Comparison of ENCODE assay signal across 1 cellular context in genomic region chr4:153341575-153342090, GRCh38.
A peak's percentile ranks its signal among the peaks of the same experiment; 100 is the strongest.
TF ChIP-seq lines count a peak whose summit lies in the region.

No MANE protein-coding gene starts in this region.

TF ChIP-seq in K562, 482 proteins besides CTCF, POLR2A, EP300 and RAD21 (continued from another document and continues in another):
- TF ChIP-seq ZBTB5 (IDR thresholded peaks at IDR 0.05) (no peak), GATA2 (CRISPR knock-in tag; IDR thresholded peaks at IDR 0.05) (no peak), SOX6 (IDR thresholded peaks at IDR 0.05) (peak; percentile 25; the same call in 1 of the 2 replicates), EP400 (IDR thresholded peaks at IDR 0.05) (no peak), TCFL5 (CRISPR knock-in tag; conservative IDR thresholded peaks at IDR 0.05) (no peak), YBX1 (IDR thresholded peaks at IDR 0.05) (no peak), SMARCE1 (IDR thresholded peaks at IDR 0.05) (peak; percentile 83; the same call in 1 of the 2 replicates), NEUROD1 (IDR thresholded peaks at IDR 0.05; ENCODE audit: borderline replicate concordance, low read depth, low read length, partially characterized antibody) (no peak), SRSF3 (IDR thresholded peaks at IDR 0.05; ENCODE audit: insufficient read depth, low read length) (no peak), HDAC6 (IDR thresholded peaks at IDR 0.05; ENCODE audit: low read depth, low read length) (no peak), NONO (IDR thresholded peaks at IDR 0.05; ENCODE audit: low read depth in 2 of 2, low read length in 1 of 2) (no peak), ZNF239 (CRISPR knock-in tag; IDR thresholded peaks at IDR 0.05) (no peak), MEIS2 (IDR thresholded peaks at IDR 0.05; ENCODE audit: partially characterized antibody) (peak; percentile 69), ZNF764 (CRISPR knock-in tag; IDR thresholded peaks at IDR 0.05; ENCODE audit: low read depth) (no peak), SNRNP70 (optimal IDR thresholded peaks at IDR 0.05; ENCODE audit: low read depth, low read length) (no peak), RBM15 (IDR thresholded peaks at IDR 0.05; ENCODE audit: insufficient read depth, low read length) (no peak), TCF7 (IDR thresholded peaks at IDR 0.05; ENCODE audit: borderline replicate concordance) (no peak), ZNF785 (CRISPR knock-in tag; IDR thresholded peaks at IDR 0.05) (no peak), SRF (CRISPR knock-in tag; IDR thresholded peaks at IDR 0.05) (peak in 1 of 2 experiments; percentile 48; a peak in 1 of 4 replicates), SIX5 (IDR thresholded peaks at IDR 0.05; ENCODE audit: borderline replicate concordance in 1 of 2, insufficient read depth in 1 of 2, low read depth in 1 of 2, low read length in 2 of 2) (no peak), MCM3 (IDR thresholded peaks at IDR 0.05) (no peak), ZNF699 (CRISPR knock-in tag; IDR thresholded peaks at IDR 0.05; ENCODE audit: insufficient replicate concordance) (no peak), SMARCA4 (IDR thresholded peaks at IDR 0.05) (peak; percentile 78), BHLHE40 (IDR thresholded peaks at IDR 0.05; ENCODE audit: low read length) (no peak), HDAC3 (IDR thresholded peaks at IDR 0.05; ENCODE audit: borderline replicate concordance, partially characterized antibody) (no peak), DMBX1 (CRISPR knock-in tag; IDR thresholded peaks at IDR 0.05; ENCODE audit: borderline replicate concordance) (no peak), MAFG (tag; conservative IDR thresholded peaks at IDR 0.05) (no peak), JUN (IDR thresholded peaks at IDR 0.05; ENCODE audit: borderline replicate concordance, low read depth, low read length) (peak; percentile 76), JUN (CRISPR knock-in tag; IDR thresholded peaks at IDR 0.05; ENCODE audit: borderline replicate concordance) (no peak), BMI1 (IDR thresholded peaks at IDR 0.05; ENCODE audit: low read length) (no peak), SFPQ (IDR thresholded peaks at IDR 0.05; ENCODE audit: low read depth, low read length) (no peak), ZNF766 (CRISPR knock-in tag; conservative IDR thresholded peaks at IDR 0.05) (0 out of 2 replicates have a peak, but pooled peaks have one; percentile 61), ZNF12 (CRISPR knock-in tag; IDR thresholded peaks at IDR 0.05) (no peak), PHF8 (IDR thresholded peaks at IDR 0.05; ENCODE audit: borderline replicate concordance, low read length) (no peak), TAF15 (IDR thresholded peaks at IDR 0.05; ENCODE audit: low read depth, low read length) (no peak), MYC (IDR thresholded peaks at IDR 0.05; ENCODE audit: low read depth, low read length) (no peak), MYC (CRISPR knock-in tag; IDR thresholded peaks at IDR 0.05; ENCODE audit: borderline replicate concordance, low read depth) (no peak), CREBBP (IDR thresholded peaks at IDR 0.05; ENCODE audit: low read depth, low read length) (no peak), BRD4 (IDR thresholded peaks at IDR 0.05) (no peak), ZNF830 (CRISPR knock-in tag; IDR thresholded peaks at IDR 0.05) (no peak), CBX8 (IDR thresholded peaks at IDR 0.05; ENCODE audit: borderline replicate concordance, extremely low read depth, low read depth, low read length, poor library complexity, severe bottlenecking) (no peak), ZEB2 (IDR thresholded peaks at IDR 0.05) (0 out of 2 replicates have a peak, but pooled peaks have one; percentile 16), LCOR (CRISPR knock-in tag; IDR thresholded peaks at IDR 0.05) (peak; percentile 31; the same call in 1 of the 2 replicates), NCOA1 (IDR thresholded peaks at IDR 0.05; ENCODE audit: low read depth) (0 out of 2 replicates have a peak, but pooled peaks have one; percentile 47), MTA3 (IDR thresholded peaks at IDR 0.05; ENCODE audit: borderline replicate concordance) (peak; percentile 60; the same call in 1 of the 2 replicates), ARID1B (IDR thresholded peaks at IDR 0.05) (peak; percentile 65; the same call in 1 of the 2 replicates), MYNN (IDR thresholded peaks at IDR 0.05) (no peak), MYNN (CRISPR knock-in tag; IDR thresholded peaks at IDR 0.05) (no peak), ZNF431 (CRISPR knock-in tag; IDR thresholded peaks at IDR 0.05) (no peak), ZNF175 (CRISPR knock-in tag; IDR thresholded peaks at IDR 0.05; ENCODE audit: low read depth) (peak; percentile 80), LEF1 (IDR thresholded peaks at IDR 0.05) (peak; percentile 26; the same call in 1 of the 2 replicates), ZNF778 (CRISPR knock-in tag; IDR thresholded peaks at IDR 0.05) (no peak), NFE2 (IDR thresholded peaks at IDR 0.05; ENCODE audit: low read depth) (no peak), ARHGAP35 (IDR thresholded peaks at IDR 0.05; ENCODE audit: partially characterized antibody) (no peak), SNIP1 (IDR thresholded peaks at IDR 0.05; ENCODE audit: low read depth) (no peak), CREB1 (IDR thresholded peaks at IDR 0.05) (peak; percentile 80), CREB1 (CRISPR knock-in tag; IDR thresholded peaks at IDR 0.05) (peak; percentile 76), ETV5 (CRISPR knock-in tag; IDR thresholded peaks at IDR 0.05; ENCODE audit: low read depth) (0 out of 2 replicates have a peak, but pooled peaks have one; percentile 52), FIP1L1 (IDR thresholded peaks at IDR 0.05; ENCODE audit: low read depth, low read length, poor library complexity, severe bottlenecking) (no peak), TOE1 (IDR thresholded peaks at IDR 0.05; ENCODE audit: borderline replicate concordance) (no peak), TOE1 (CRISPR knock-in tag; IDR thresholded peaks at IDR 0.05; ENCODE audit: borderline replicate concordance, low read depth) (no peak), ADNP (tag; IDR thresholded peaks at IDR 0.05) (0 out of 2 replicates have a peak, but pooled peaks have one; percentile 17), ZNF274 (IDR thresholded peaks at IDR 0.05; ENCODE audit: borderline replicate concordance, low read depth, low read length) (no peak), TARDBP (IDR thresholded peaks at IDR 0.05) (peak; percentile 28; the same call in 1 of the 2 replicates), GTF2A2 (tag; IDR thresholded peaks at IDR 0.05) (no peak), SAP30 (IDR thresholded peaks at IDR 0.05; ENCODE audit: borderline replicate concordance, insufficient read depth, low read depth, low read length, poor library complexity, severe bottlenecking) (no peak), HCFC1 (IDR thresholded peaks at IDR 0.05; ENCODE audit: low read depth, low read length) (no peak), ATF1 (CRISPR knock-in tag; IDR thresholded peaks at IDR 0.05) (no peak), ATF1 (tag; IDR thresholded peaks at IDR 0.05) (peak; percentile 67), SMAD4 (CRISPR knock-in tag; conservative IDR thresholded peaks at IDR 0.05) (peak; percentile 45; the same call in 1 of the 2 replicates), GABPA (tag; conservative IDR thresholded peaks at IDR 0.05; ENCODE audit: low read depth) (peak; percentile 58; the same call in 1 of the 2 replicates), FOXM1 (IDR thresholded peaks at IDR 0.05; ENCODE audit: low read depth) (peak; percentile 59), FOXM1 (CRISPR knock-in tag; IDR thresholded peaks at IDR 0.05; ENCODE audit: low read depth) (no peak)
- TF ChIP-seq, protein P1, sequence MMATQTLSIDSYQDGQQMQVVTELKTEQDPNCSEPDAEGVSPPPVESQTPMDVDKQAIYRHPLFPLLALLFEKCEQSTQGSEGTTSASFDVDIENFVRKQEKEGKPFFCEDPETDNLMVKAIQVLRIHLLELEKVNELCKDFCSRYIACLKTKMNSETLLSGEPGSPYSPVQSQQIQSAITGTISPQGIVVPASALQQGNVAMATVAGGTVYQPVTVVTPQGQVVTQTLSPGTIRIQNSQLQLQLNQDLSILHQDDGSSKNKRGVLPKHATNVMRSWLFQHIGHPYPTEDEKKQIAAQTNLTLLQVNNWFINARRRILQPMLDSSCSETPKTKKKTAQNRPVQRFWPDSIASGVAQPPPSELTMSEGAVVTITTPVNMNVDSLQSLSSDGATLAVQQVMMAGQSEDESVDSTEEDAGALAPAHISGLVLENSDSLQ (IDR thresholded peaks at IDR 0.05), result peak; percentile 92
- TF ChIP-seq, protein P2, sequence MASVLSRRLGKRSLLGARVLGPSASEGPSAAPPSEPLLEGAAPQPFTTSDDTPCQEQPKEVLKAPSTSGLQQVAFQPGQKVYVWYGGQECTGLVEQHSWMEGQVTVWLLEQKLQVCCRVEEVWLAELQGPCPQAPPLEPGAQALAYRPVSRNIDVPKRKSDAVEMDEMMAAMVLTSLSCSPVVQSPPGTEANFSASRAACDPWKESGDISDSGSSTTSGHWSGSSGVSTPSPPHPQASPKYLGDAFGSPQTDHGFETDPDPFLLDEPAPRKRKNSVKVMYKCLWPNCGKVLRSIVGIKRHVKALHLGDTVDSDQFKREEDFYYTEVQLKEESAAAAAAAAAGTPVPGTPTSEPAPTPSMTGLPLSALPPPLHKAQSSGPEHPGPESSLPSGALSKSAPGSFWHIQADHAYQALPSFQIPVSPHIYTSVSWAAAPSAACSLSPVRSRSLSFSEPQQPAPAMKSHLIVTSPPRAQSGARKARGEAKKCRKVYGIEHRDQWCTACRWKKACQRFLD (CRISPR knock-in tag; IDR thresholded peaks at IDR 0.05), result peak; percentile 41; the same call in 1 of the 2 replicates
- TF ChIP-seq, protein P3, sequence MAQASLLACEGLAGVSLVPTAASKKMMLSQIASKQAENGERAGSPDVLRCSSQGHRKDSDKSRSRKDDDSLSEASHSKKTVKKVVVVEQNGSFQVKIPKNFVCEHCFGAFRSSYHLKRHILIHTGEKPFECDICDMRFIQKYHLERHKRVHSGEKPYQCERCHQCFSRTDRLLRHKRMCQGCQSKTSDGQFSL (CRISPR knock-in tag; IDR thresholded peaks at IDR 0.05), result no peak
- TF ChIP-seq, protein P3 (tag; IDR thresholded peaks at IDR 0.05), result no peak
- TF ChIP-seq, protein P4, sequence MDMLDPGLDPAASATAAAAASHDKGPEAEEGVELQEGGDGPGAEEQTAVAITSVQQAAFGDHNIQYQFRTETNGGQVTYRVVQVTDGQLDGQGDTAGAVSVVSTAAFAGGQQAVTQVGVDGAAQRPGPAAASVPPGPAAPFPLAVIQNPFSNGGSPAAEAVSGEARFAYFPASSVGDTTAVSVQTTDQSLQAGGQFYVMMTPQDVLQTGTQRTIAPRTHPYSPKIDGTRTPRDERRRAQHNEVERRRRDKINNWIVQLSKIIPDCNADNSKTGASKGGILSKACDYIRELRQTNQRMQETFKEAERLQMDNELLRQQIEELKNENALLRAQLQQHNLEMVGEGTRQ (CRISPR knock-in tag; IDR thresholded peaks at IDR 0.05), result no peak
- TF ChIP-seq, protein P5, sequence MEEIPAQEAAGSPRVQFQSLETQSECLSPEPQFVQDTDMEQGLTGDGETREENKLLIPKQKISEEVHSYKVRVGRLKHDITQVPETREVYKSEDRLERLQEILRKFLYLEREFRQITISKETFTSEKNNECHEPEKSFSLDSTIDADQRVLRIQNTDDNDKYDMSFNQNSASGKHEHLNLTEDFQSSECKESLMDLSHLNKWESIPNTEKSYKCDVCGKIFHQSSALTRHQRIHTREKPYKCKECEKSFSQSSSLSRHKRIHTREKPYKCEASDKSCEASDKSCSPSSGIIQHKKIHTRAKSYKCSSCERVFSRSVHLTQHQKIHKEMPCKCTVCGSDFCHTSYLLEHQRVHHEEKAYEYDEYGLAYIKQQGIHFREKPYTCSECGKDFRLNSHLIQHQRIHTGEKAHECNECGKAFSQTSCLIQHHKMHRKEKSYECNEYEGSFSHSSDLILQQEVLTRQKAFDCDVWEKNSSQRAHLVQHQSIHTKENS (CRISPR knock-in tag; IDR thresholded peaks at IDR 0.05), result no peak
